In the genomic region with DNA sequence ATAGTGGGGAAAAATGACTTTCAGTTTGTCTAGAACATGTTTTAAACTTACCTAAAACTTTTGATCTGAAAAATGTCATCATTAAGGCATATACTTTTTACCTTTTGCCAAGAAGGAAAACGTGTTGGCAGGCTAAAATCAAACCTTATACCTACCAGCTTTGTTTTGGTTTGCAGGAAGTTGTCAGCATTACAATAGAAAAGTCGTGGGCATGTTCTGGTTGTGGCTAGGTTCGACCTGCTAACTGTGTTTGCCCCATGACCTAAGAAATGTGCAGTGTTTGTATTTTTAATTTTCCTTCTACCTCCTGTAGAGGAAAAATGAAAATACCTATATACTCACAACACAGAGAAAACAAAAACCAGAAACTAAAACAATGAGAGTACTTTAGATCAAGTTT, we compare ENCODE assay signal across 1 cellular context.
TF ChIP-seq lines count a peak whose summit lies in the region.

No MANE protein-coding gene starts in this region.

TF ChIP-seq in K562, 482 proteins besides CTCF, POLR2A, EP300 and RAD21:
- TF ChIP-seq ZNF384 (IDR thresholded peaks at IDR 0.05; ENCODE audit: low read depth, low read length) (no peak), ZNF445 (CRISPR knock-in tag; IDR thresholded peaks at IDR 0.05; ENCODE audit: low read depth) (no peak), HDGF (IDR thresholded peaks at IDR 0.05) (no peak), FOXA3 (CRISPR knock-in tag; conservative IDR thresholded peaks at IDR 0.05 in 1 of 2, IDR thresholded peaks at IDR 0.05 in 1 of 2) (no peak), BDP1 (IDR thresholded peaks at IDR 0.05; ENCODE audit: insufficient read depth, insufficient read length) (no peak), MEF2A (IDR thresholded peaks at IDR 0.05; ENCODE audit: control insufficient read depth, low read depth, low read length) (no peak), ARID1B (IDR thresholded peaks at IDR 0.05) (no peak), SNRNP70 (optimal IDR thresholded peaks at IDR 0.05; ENCODE audit: low read depth, low read length) (no peak), STAG1 (CRISPR knock-in tag; IDR thresholded peaks at IDR 0.05; ENCODE audit: borderline replicate concordance) (no peak), GABPA (tag; conservative IDR thresholded peaks at IDR 0.05; ENCODE audit: low read depth) (no peak), NR1H2 (CRISPR knock-in tag; IDR thresholded peaks at IDR 0.05) (no peak), SFPQ (IDR thresholded peaks at IDR 0.05; ENCODE audit: low read depth, low read length) (no peak), UBTF (IDR thresholded peaks at IDR 0.05; ENCODE audit: borderline replicate concordance in 1 of 2, low read depth in 2 of 2, low read length in 2 of 2) (no peak), ZBTB1 (CRISPR knock-in tag; IDR thresholded peaks at IDR 0.05; ENCODE audit: borderline replicate concordance, low read depth) (no peak), NCOA2 (IDR thresholded peaks at IDR 0.05; ENCODE audit: partially characterized antibody in 2 of 2) (no peak)
- TF ChIP-seq, protein P1, sequence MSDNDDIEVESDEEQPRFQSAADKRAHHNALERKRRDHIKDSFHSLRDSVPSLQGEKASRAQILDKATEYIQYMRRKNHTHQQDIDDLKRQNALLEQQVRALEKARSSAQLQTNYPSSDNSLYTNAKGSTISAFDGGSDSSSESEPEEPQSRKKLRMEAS (CRISPR knock-in tag; IDR thresholded peaks at IDR 0.05), result no peak
